In genomic region chr4:78057135-78057599, GRCh38 we compare ENCODE assay signal across 8 cellular contexts. TPM values are rescaled to one million over a fixed set of nuclear protein-coding genes. Genes with fewer than 3 reads are reported as not detected.
DNase-seq lines count a peak whose midpoint lies in the region; ATAC-seq and TF ChIP-seq lines count a peak whose summit lies in the region.

Gene FRAS1 (plus strand): TSS chr4:78057323. CDS start chr4:78058010, 687 bp downstream.

- intact Hi-C loops in A673 (cut with micrococcal nuclease; ENCODE audit: unreplicated experiment) (no loop called here), stomach (cut with DNase I; ENCODE audit: low total_unique reads) (no loop called here)

- TF ChIP-seq RAD21 in liver (IDR thresholded peaks at IDR 0.05) = no peak

- ATAC-seq in HG03460 (IDR thresholded peaks at IDR 0.05; ENCODE audit: unreplicated experiment) (peak; percentile 34), RWPE2 (ENCODE audit: low read depth) (peak; percentile 43)

- H3K4me1 ChIP-seq in A673 (ENCODE audit: insufficient read depth, low read length, poor library complexity, severe bottlenecking) (no peaks in the 10 kb centered on the region), RWPE2 (ENCODE audit: insufficient read depth, poor library complexity, severe bottlenecking) (peaks cover 5% of the 10 kb centered on the region), liver (ENCODE audit: control insufficient read depth in 4 of 4, insufficient read depth in 4 of 4, low read length in 3 of 4) (peaks cover 9 to 32% (median 27%) of the 10 kb centered on the region in 4 donors), stomach (peaks cover 15 to 41% (median 37%) of the 10 kb centered on the region in 4 donors)

- DNase-seq in A673 (ENCODE audit: low spot score) (peak; percentile 17), RWPE2 (ENCODE audit: low spot score) (no peak), coronary artery (ENCODE audit: low spot score) (no peak), stomach (no peak)
- DNase-seq in NK-92 treated with Interleukin-12 subunit alpha and Interleukin-12 subunit beta, amount 100 ng/mL, for 24 hours (lab: John Stamatoyannopoulos, UW) = no peak

- CTCF ChIA-PET in A673 (lab: Charles Lee) = interaction anchor here (0.6 kb wide), 1 partner anchor 420 kb away, joined by 3 read pairs; no protein-coding TSS in a partner anchor

- H3K4me3 ChIP-seq in A673 (ENCODE audit: low read depth, low read length, poor library complexity, severe bottlenecking) (peak within 1 kb of the TSS; percentile 44), RWPE2 (ENCODE audit: severe bottlenecking) (peak within 1 kb of the TSS; percentile 43), coronary artery (peak within 1 kb of the TSS; percentile 74), liver (ENCODE audit: low read depth in 1 of 3, low read length in 3 of 3) (peak within 1 kb of the TSS; percentile 38 to 70 (median 54)), stomach (peak within 1 kb of the TSS; percentile 53 to 63 (median 60))

- H3K27me3 ChIP-seq in A673 (replicated peaks; ENCODE audit: insufficient read depth, low read depth, low read length, poor library complexity) = no peaks in the 10 kb centered on the region
- H3K27me3 ChIP-seq in RWPE2 (ENCODE audit: insufficient read depth, poor library complexity, severe bottlenecking) = no peaks in the 10 kb centered on the region
- H3K27me3 ChIP-seq in liver (ENCODE audit: control insufficient read depth in 4 of 4, insufficient read depth in 4 of 4, low read length in 3 of 4) = peaks cover 3 to 6% (median 4%) of the 10 kb centered on the region in 4 donors
- H3K27me3 ChIP-seq in stomach = peaks cover 0 to 47% (median 35%) of the 10 kb centered on the region in 3 donors

- peak within 1 kb of the TSS in 1 of 2 donors; percentile 58 for H3K9ac ChIP-seq in liver (ENCODE audit: low read depth in 1 of 2, low read length in 2 of 2)

- 2% methylated on average over 39 of the region's 39 CpGs for WGBS in liver
- 0 to 1% (median 0%) methylated on average over 14 to 39 of the region's 39 CpGs for WGBS in stomach, 5 donors

- POLR2A ChIA-PET in A673 (lab: Charles Lee; ENCODE audit: low non-redundant PET) = no interaction called here

- TF ChIP-seq POLR2A in stomach (IDR thresholded peaks at IDR 0.05) = no peak

- TF ChIP-seq CTCF in A673 (conservative IDR thresholded peaks at IDR 0.05; ENCODE audit: low read depth, low read length) = no peak; the same call in 1 of the 2 replicates
- TF ChIP-seq CTCF in GM12874 (IDR thresholded peaks at IDR 0.05; ENCODE audit: insufficient read depth, low read depth, low read length) = 0 out of 2 replicates have a peak, but pooled peaks have one; percentile 10
- peak; percentile 4 for TF ChIP-seq CTCF in RWPE2 (IDR thresholded peaks at IDR 0.05; ENCODE audit: poor library complexity, severe bottlenecking)
- TF ChIP-seq CTCF in coronary artery (IDR thresholded peaks at IDR 0.05) = no peak
- no peak for TF ChIP-seq CTCF in liver (IDR thresholded peaks at IDR 0.05; ENCODE audit: low read depth, low read length, missing input control)
- TF ChIP-seq CTCF in stomach (IDR thresholded peaks at IDR 0.05) = no peak

- H3K9me3 ChIP-seq in A673 (ENCODE audit: low read depth, low read length, poor library complexity, severe bottlenecking) = no peaks in the 10 kb centered on the region
- no peaks in the 10 kb centered on the region for H3K9me3 ChIP-seq in RWPE2 (ENCODE audit: severe bottlenecking)
- H3K9me3 ChIP-seq in liver (ENCODE audit: control insufficient read depth in 4 of 4, low read length in 3 of 4) = no peaks in the 10 kb centered on the region
- no peaks in the 10 kb centered on the region for H3K9me3 ChIP-seq in stomach

- TF ChIP-seq EP300 in stomach (IDR thresholded peaks at IDR 0.05) = no peak

- no peak within 1 kb of the TSS for H3K27ac ChIP-seq in A673 (ENCODE audit: low read depth, low read length, poor library complexity, severe bottlenecking)
- H3K27ac ChIP-seq in RWPE2 (ENCODE audit: poor library complexity, severe bottlenecking) = peak within 1 kb of the TSS; percentile 30
- H3K27ac ChIP-seq in coronary artery = peak within 1 kb of the TSS in 1 of 2 donors; percentile 80
- H3K27ac ChIP-seq in liver (ENCODE audit: low read depth in 1 of 2, low read length in 2 of 2) = peak within 1 kb of the TSS in 1 of 2 donors; percentile 42
- H3K27ac ChIP-seq in stomach = peak within 1 kb of the TSS in 4 of 5 donors; percentile 11 to 71 (median 56)

- H3K36me3 ChIP-seq in A673 (ENCODE audit: insufficient read depth, low read length, poor library complexity, severe bottlenecking) (no peaks in the 10 kb centered on the region), RWPE2 (ENCODE audit: low read depth) (no peaks in the 10 kb centered on the region), liver (ENCODE audit: control insufficient read depth in 4 of 4, insufficient read depth in 3 of 4, low read depth in 1 of 4, low read length in 3 of 4) (no peaks in the 10 kb centered on the region), stomach (no peaks in the 10 kb centered on the region)

- BruUV-seq in A673 (replicated peaks; lab: Mats Ljungman, UMichigan) = no TSS peak

TF ChIP-seq in liver, 16 proteins besides CTCF, POLR2A, EP300 and RAD21:
- TF ChIP-seq TAF1 (conservative IDR thresholded peaks at IDR 0.05) = no peak
- TF ChIP-seq YY1 (IDR thresholded peaks at IDR 0.05) = no peak
- TF ChIP-seq GABPA (IDR thresholded peaks at IDR 0.05 in 1 of 2, conservative IDR thresholded peaks at IDR 0.05 in 1 of 2) = no peak
- TF ChIP-seq FOXA2 (IDR thresholded peaks at IDR 0.05) = no peak
- no peak for TF ChIP-seq SP1 (IDR thresholded peaks at IDR 0.05)
- no peak for TF ChIP-seq FOXA1 (IDR thresholded peaks at IDR 0.05)
- TF ChIP-seq MAX (IDR thresholded peaks at IDR 0.05) = no peak
- no peak for TF ChIP-seq NR2F2 (IDR thresholded peaks at IDR 0.05)
- no peak for TF ChIP-seq HNF4G (IDR thresholded peaks at IDR 0.05)
- TF ChIP-seq REST (IDR thresholded peaks at IDR 0.05) = no peak
- no peak for TF ChIP-seq ATF3 (IDR thresholded peaks at IDR 0.05)
- TF ChIP-seq EGR1 (IDR thresholded peaks at IDR 0.05; ENCODE audit: low read depth in 2 of 2) = no peak
- no peak for TF ChIP-seq RXRA (IDR thresholded peaks at IDR 0.05)
- no peak for TF ChIP-seq JUND (IDR thresholded peaks at IDR 0.05)
- no peak for TF ChIP-seq ZBTB33 (IDR thresholded peaks at IDR 0.05)
- TF ChIP-seq HNF4A (conservative IDR thresholded peaks at IDR 0.05) = no peak

RNA-seq across cellular contexts. Expression of gene FRAS1, which starts in this region (rescaled TPM):
- total RNA-seq in A673 (2021) = 0.06 and 0.28 TPM in 2 replicates
- total RNA-seq in liver = 1 to 10 TPM; 1.8 to 6.0 TPM
- under 1 TPM; 0.08 to 0.28 TPM for polyA plus RNA-seq in liver
- 10 to 100 TPM in 1 of 5 donors, 1 to 10 TPM in 4; 1.2 to 12.7 (median 7.6) TPM for total RNA-seq in stomach
- under 1 TPM; under 0.01 to 0.65 (median 0.12) TPM for polyA plus RNA-seq in stomach

Comparison
In these comparisons a context has a peak if more than half of its experiments do, and no peak if none do; other contexts are left out.
1. Peak in DNase-seq and H3K4me3 ChIP-seq in A673; RNA of the gene not detected or under 1 TPM.
2. CTCF ChIP-seq: peak in GM12874 (single experiment) and RWPE2 (single experiment); none in A673 (single experiment), coronary artery (single experiment), liver (single experiment) and stomach (0 of 7).
3. Peak in every context shown above with its lines, with median percentiles within 50 percentile points of each other: H3K4me3 ChIP-seq.